Comparison of ENCODE assay signal across 25 cellular contexts in the genomic region with DNA sequence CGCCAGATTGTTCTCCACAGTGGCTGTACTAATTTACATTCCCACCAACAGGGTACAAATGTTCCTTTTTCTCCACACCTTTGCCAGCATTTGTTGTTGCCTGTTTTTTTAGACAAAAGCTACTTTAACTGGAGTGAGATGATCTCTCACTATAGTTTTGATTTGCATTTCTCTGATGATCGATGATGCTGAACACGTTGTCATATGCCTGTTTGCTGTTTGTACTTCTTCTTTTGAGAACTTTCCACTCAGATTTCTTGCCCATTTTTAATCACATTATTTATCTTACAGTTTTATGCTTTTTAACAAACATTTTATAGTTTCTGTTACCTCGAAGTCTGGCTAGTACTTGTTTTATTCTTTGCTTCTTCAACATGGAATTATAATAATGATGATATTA.
"Had no signal": no experiment of that assay in that cellular context is flagged by ENCODE, and none has a peak within 500 bp of the region (broad histone marks: within the 10 kb centered on the region; RNA-seq: fewer than 3 reads in every experiment).

No MANE protein-coding gene starts in this region.

- H3K9me3 ChIP-seq: colonic mucosa, esophagus muscularis mucosa, esophagus squamous epithelium, gastrocnemius medialis had no signal

- H3K4me3 ChIP-seq: colonic mucosa, coronary artery, dorsolateral prefrontal cortex, esophagus muscularis mucosa, esophagus squamous epithelium, gastrocnemius medialis, gastroesophageal sphincter, heart left ventricle, heart right ventricle had no signal

- H3K27ac Mint-ChIP-seq: dendritic cell treated with granulocyte-macrophage colony-stimulating factor and Interleukin-4, amounts not matched to agents 40 ng/mL and 50 ng/mL, for 4 days; effector memory CD8-positive, alpha-beta T cell; endodermal cell had no signal

- H3K36me3 ChIP-seq: colonic mucosa, esophagus muscularis mucosa, esophagus squamous epithelium, gastrocnemius medialis, gastroesophageal sphincter, heart left ventricle, heart right ventricle had no signal

- ATAC-seq: effector memory CD8-positive, alpha-beta T cell; esophagus mucosa; foreskin keratinocyte; gastrocnemius medialis; gastroesophageal sphincter; heart left ventricle; heart right ventricle had no signal

- H3K27me3 Mint-ChIP-seq: dendritic cell treated with granulocyte-macrophage colony-stimulating factor and Interleukin-4, amounts not matched to agents 40 ng/mL and 50 ng/mL, for 4 days; effector memory CD8-positive, alpha-beta T cell had no signal

- H3K4me3 Mint-ChIP-seq: dendritic cell treated with granulocyte-macrophage colony-stimulating factor and Interleukin-4, amounts not matched to agents 40 ng/mL and 50 ng/mL, for 4 days; effector memory CD8-positive, alpha-beta T cell; endodermal cell had no signal

- H3K4me1 Mint-ChIP-seq: endodermal cell had no signal

- H3K27ac ChIP-seq: colonic mucosa, coronary artery, dorsolateral prefrontal cortex, epithelial cell of prostate, esophagus muscularis mucosa, esophagus squamous epithelium, foreskin keratinocyte, gastrocnemius medialis, gastroesophageal sphincter, heart left ventricle, heart right ventricle had no signal

- DNase-seq: colonic mucosa; cortex of kidney; dermis blood vessel endothelial cell; dorsolateral prefrontal cortex; effector CD4-positive, alpha-beta T cell; effector CD8-positive, alpha-beta T cell; effector memory CD4-positive, alpha-beta T cell; effector memory CD8-positive, alpha-beta T cell; endodermal cell; erythroblast; esophagus squamous epithelium; foreskin fibroblast; foreskin keratinocyte; foreskin melanocyte; gastrocnemius medialis; glutamatergic neuron; head of caudate nucleus; heart left ventricle; heart right ventricle had no signal

- H3K9me3 Mint-ChIP-seq: dendritic cell treated with granulocyte-macrophage colony-stimulating factor and Interleukin-4, amounts not matched to agents 40 ng/mL and 50 ng/mL, for 4 days; effector memory CD8-positive, alpha-beta T cell; endodermal cell had no signal

- H3K27me3 ChIP-seq: colonic mucosa, dorsolateral prefrontal cortex, esophagus muscularis mucosa, esophagus squamous epithelium, foreskin keratinocyte, gastrocnemius medialis, gastroesophageal sphincter, heart left ventricle, heart right ventricle had no signal

- H3K4me1 ChIP-seq: colonic mucosa, esophagus muscularis mucosa, esophagus squamous epithelium, foreskin keratinocyte, gastrocnemius medialis, heart left ventricle, heart right ventricle had no signal
